10 cellular contexts compared by ENCODE assay signal in genomic region chr19:11763611-11764010, GRCh38. TPM values are rescaled to one million over a fixed set of nuclear protein-coding genes. Genes with fewer than 3 reads are reported as not detected.
"Had no signal": no experiment of that assay in that cellular context is flagged by ENCODE, and none has a peak within 500 bp of the region (broad histone marks: within the 10 kb centered on the region; RNA-seq: fewer than 3 reads in every experiment).

No MANE protein-coding gene starts in this region.

- H3K27ac ChIP-seq: GM23248 had no signal

- H3K27ac Mint-ChIP-seq: H9, HFFc6, IgD-negative memory B cell had no signal

- H3K4me3 ChIP-seq: GM23248 had no signal

- H3K9ac ChIP-seq: GM23248 had no signal

- H2AFZ ChIP-seq: GM23248 had no signal

- H3K4me3 Mint-ChIP-seq: H9, HFFc6 had no signal

- FAIRE-seq: H54, HepG2 had no signal

- DNase-seq: GM23248, GOT3, H9, HCEC 1CT, HFFc6, KG1 had no signal

- ATAC-seq: HepG2 had no signal

- H3K27me3 Mint-ChIP-seq: IgD-negative memory B cell had no signal

RNA-seq across cellular contexts. Expression of gene ZNF491, which starts 34.7 kb away (rescaled TPM):
- total RNA-seq: HT-29 had no signal
